23 cellular contexts compared by ENCODE assay signal in the genomic region with DNA sequence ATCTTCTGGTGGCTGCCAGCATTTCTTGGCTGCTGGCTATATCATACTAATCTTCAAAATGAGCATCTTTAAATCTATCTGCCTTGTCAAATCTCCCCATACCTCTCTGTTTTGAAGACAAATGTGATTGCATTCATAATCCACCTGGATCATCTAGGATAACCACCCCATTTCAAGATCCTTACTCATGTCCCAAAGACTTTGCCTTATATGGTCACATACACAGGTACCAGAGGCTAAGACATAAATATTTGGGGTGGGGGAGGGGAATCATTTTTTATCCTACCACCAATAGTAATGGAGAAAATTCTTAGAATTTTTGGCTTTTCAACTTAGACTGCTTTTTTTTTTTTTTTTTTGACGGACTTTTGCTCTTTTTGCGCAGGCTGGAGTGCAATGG.
"Had no signal": no experiment of that assay in that cellular context is flagged by ENCODE, and none has a peak within 500 bp of the region (broad histone marks: within the 10 kb centered on the region; RNA-seq: fewer than 3 reads in every experiment).

No MANE protein-coding gene starts in this region.

- H3K27ac ChIP-seq: ascending aorta, cardiac muscle cell, SJCRH30 had no signal

- H3K4me3 ChIP-seq: ascending aorta, cardiac muscle cell, MG63, SJCRH30 had no signal

- DNase-seq: activated CD4-positive, alpha-beta T cell treated with anti-CD3 and anti-CD28 coated beads for 36 hours; activated CD4-positive, alpha-beta T cell treated with anti-CD3 and anti-CD28 coated beads, Interleukin-2, amount 10 ng/mL, durations not matched to agents 7 days and 5 days; activated CD4-positive, alpha-beta T cell treated with anti-CD3 and anti-CD28 coated beads, Interleukin-2, amount 50 U/mL, for 48 hours; activated CD8-positive, alpha-beta T cell treated with anti-CD3 and anti-CD28 coated beads, Interleukin-2, amount 10 ng/mL, durations not matched to agents 7 days and 5 days; activated gamma-delta T cell; activated naive CD4-positive, alpha-beta T cell treated with Interleukin-2 at 50 U/mL for 16 hours; activated naive CD8-positive, alpha-beta T cell treated with anti-CD3 and anti-CD28 coated beads, Interleukin-2, amount 10 ng/mL, durations not matched to agents 7 days and 5 days; activated T-cell treated with anti-CD3 and anti-CD28 coated beads, Interleukin-2, amount 50 U/mL, for 24 hours; amygdala; Kasumi-1; MG63; MV-4-11; NCI-H1092; NCI-H1436 treated with DMSO at 0.1 percent for 48 hours; NCI-H1694 treated with DMSO at 0.1 percent for 48 hours; NCI-H2029; NCI-H345; NCI-H748 treated with DMSO at 0.1 percent for 48 hours; SHP77; SJCRH30; SK-N-SH had no signal

- H3K27me3 ChIP-seq: ascending aorta, cardiac muscle cell, MG63, SJCRH30 had no signal
